ENCODE assay signal across 24 cellular contexts in the genomic region with DNA sequence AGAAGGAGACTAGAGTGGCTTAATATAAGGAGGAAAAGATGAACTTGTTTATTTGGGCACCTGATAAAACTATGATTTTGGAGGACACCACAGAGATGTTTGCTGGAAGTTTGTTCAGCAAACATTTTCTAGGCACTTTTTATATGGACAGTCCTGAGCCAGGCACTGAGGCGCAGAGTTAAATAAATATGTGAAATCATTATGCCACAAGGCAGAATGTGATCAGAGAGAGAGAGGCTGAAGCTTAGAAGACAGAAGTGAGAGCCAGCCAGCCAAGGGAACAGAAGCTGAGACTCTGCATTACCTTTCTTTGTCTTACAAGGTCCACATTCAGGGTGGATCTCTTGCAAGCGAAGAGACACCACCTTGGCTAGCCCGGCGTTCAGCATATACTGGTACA.
"Had no signal": no experiment of that assay in that cellular context is flagged by ENCODE, and none has a peak within 500 bp of the region (broad histone marks: within the 10 kb centered on the region; RNA-seq: fewer than 3 reads in every experiment).

No MANE protein-coding gene starts in this region.

- ATAC-seq: Panc1, SK-N-SH treated with all-trans-retinoic acid at 6 μM for 48 hours, WTC11 had no signal

- H3K4me1 Mint-ChIP-seq: WTC11 had no signal

- H3K27me3 Mint-ChIP-seq: activated naive CD4-positive, alpha-beta T cell treated with anti-CD3 and anti-CD28 coated beads, Interleukin-2, amount 50 U/mL, for 24 hours had no signal

- DNase-seq: activated CD4-positive, alpha-beta T cell treated with anti-CD3 and anti-CD28 coated beads for 48 hours; activated CD4-positive, alpha-beta T cell treated with anti-CD3 and anti-CD28 coated beads, Interleukin-2, amount 50 U/mL, for 4 hours; activated CD4-positive, CD25-positive, alpha-beta regulatory T cell treated with anti-CD3 and anti-CD28 coated beads, Interleukin-2, amount 50 U/mL, for 72 hours; activated gamma-delta T cell treated with Interleukin-2 at 50 U/mL for 16 hours; activated T-cell treated with anti-CD3 and anti-CD28 coated beads for 4 hours; activated T-cell treated with anti-CD3 and anti-CD28 coated beads, Interleukin-2, amount 50 U/mL, for 48 hours; NCI-H1105 treated with DMSO at 0.1 percent for 48 hours; NCI-H1436 treated with DMSO at 0.1 percent for 48 hours; NCI-H187; NCI-H2081; NCI-H510A treated with DMSO at 0.1 percent for 48 hours; NCI-H69; NK-92 treated with Interleukin-12 subunit alpha and Interleukin-12 subunit beta, amount 100 ng/mL, for 24 hours; OCI-M1; Right ventricle myocardium superior; RPMI8226; SJCRH30; SW 1271 had no signal

- H3K27me3 ChIP-seq: cardiac muscle cell, SJCRH30 had no signal

- H3K9me3 ChIP-seq: SJCRH30 had no signal

- H3K27ac ChIP-seq: cardiac muscle cell, SJCRH30 had no signal

- H3K27ac Mint-ChIP-seq: activated naive CD4-positive, alpha-beta T cell treated with anti-CD3 and anti-CD28 coated beads, Interleukin-2, amount 50 U/mL, for 24 hours; activated T-helper 2 cell treated with anti-CD3 and anti-CD28 coated beads, Interferon-gamma antibody, Interleukin-2, Interleukin-4, amounts not matched to agents 10 μg/mL and 5 μg/mL and 100 μg/mL, durations not matched to agents 14 hours and 24 hours and 36 hours; WTC11 had no signal

- H3K4me3 ChIP-seq: cardiac muscle cell, SJCRH30 had no signal

- H3K9me3 Mint-ChIP-seq: activated naive CD4-positive, alpha-beta T cell treated with anti-CD3 and anti-CD28 coated beads, Interleukin-2, amount 50 U/mL, for 24 hours; activated T-helper 2 cell treated with anti-CD3 and anti-CD28 coated beads, Interferon-gamma antibody, Interleukin-2, Interleukin-4, amounts not matched to agents 10 μg/mL and 5 μg/mL and 100 μg/mL, durations not matched to agents 14 hours and 24 hours and 36 hours had no signal

- H3K4me3 Mint-ChIP-seq: activated naive CD4-positive, alpha-beta T cell treated with anti-CD3 and anti-CD28 coated beads, Interleukin-2, amount 50 U/mL, for 24 hours; WTC11 had no signal
